Comparison of ENCODE assay signal across 1 cellular context in genomic region chr2:218366621-218367414, GRCh38.
TF ChIP-seq lines count a peak whose summit lies in the region.

No MANE protein-coding gene starts in this region.

TF ChIP-seq in endothelial cell of umbilical vein, 7 proteins besides CTCF, POLR2A, EP300 and RAD21:
- no peak for TF ChIP-seq GATA2 (IDR thresholded peaks at IDR 0.05; ENCODE audit: insufficient read depth, insufficient read length, low read depth, low read length)
- TF ChIP-seq EZH2 (IDR thresholded peaks at IDR 0.05; ENCODE audit: borderline replicate concordance, low read depth, low read length, severe bottlenecking) = no peak
- TF ChIP-seq MAX (IDR thresholded peaks at IDR 0.05; ENCODE audit: insufficient read depth, insufficient read length) = no peak
- TF ChIP-seq JUN (IDR thresholded peaks at IDR 0.05; ENCODE audit: borderline replicate concordance, insufficient read depth, insufficient read length, low read depth) = no peak
